Comparison of ENCODE assay signal across 1 cellular context in genomic region chr18:45274026-45274425, GRCh38.
TF ChIP-seq lines count a peak whose summit lies in the region.

No MANE protein-coding gene starts in this region.

TF ChIP-seq in liver, 16 proteins besides CTCF, POLR2A, EP300 and RAD21 (continued from another document):
- TF ChIP-seq TAF1 (conservative IDR thresholded peaks at IDR 0.05) (no peak), YY1 (IDR thresholded peaks at IDR 0.05) (peak; percentile 64), HNF4G (IDR thresholded peaks at IDR 0.05) (peak; percentile 95), NR2F2 (IDR thresholded peaks at IDR 0.05) (no peak), HNF4A (conservative IDR thresholded peaks at IDR 0.05) (peak; percentile 96 to 98), FOXA2 (IDR thresholded peaks at IDR 0.05) (peak; percentile 99), EGR1 (IDR thresholded peaks at IDR 0.05; ENCODE audit: low read depth in 2 of 2) (peak; percentile 14 to 84), FOXA1 (IDR thresholded peaks at IDR 0.05) (peak; percentile 99), RXRA (IDR thresholded peaks at IDR 0.05) (peak; percentile 95 to 97)
- TF ChIP-seq, protein P1, sequence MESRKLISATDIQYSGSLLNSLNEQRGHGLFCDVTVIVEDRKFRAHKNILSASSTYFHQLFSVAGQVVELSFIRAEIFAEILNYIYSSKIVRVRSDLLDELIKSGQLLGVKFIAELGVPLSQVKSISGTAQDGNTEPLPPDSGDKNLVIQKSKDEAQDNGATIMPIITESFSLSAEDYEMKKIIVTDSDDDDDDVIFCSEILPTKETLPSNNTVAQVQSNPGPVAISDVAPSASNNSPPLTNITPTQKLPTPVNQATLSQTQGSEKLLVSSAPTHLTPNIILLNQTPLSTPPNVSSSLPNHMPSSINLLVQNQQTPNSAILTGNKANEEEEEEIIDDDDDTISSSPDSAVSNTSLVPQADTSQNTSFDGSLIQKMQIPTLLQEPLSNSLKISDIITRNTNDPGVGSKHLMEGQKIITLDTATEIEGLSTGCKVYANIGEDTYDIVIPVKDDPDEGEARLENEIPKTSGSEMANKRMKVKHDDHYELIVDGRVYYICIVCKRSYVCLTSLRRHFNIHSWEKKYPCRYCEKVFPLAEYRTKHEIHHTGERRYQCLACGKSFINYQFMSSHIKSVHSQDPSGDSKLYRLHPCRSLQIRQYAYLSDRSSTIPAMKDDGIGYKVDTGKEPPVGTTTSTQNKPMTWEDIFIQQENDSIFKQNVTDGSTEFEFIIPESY (IDR thresholded peaks at IDR 0.05), result peak; percentile 83
- TF ChIP-seq, protein P2, sequence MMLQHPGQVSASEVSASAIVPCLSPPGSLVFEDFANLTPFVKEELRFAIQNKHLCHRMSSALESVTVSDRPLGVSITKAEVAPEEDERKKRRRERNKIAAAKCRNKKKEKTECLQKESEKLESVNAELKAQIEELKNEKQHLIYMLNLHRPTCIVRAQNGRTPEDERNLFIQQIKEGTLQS (IDR thresholded peaks at IDR 0.05), result peak; percentile 46
TF ChIP-seq in liver: peak in this region for 13.
